Comparison of ENCODE assay signal across 20 cellular contexts in genomic region chr4:102696763-102697162, GRCh38.
"Had no signal": no experiment of that assay in that cellular context is flagged by ENCODE, and none has a peak within 500 bp of the region (broad histone marks: within the 10 kb centered on the region; RNA-seq: fewer than 3 reads in every experiment).

No MANE protein-coding gene starts in this region.

- ATAC-seq: naive thymus-derived CD4-positive, alpha-beta T cell; WTC11 had no signal

- DNase-seq: activated CD4-positive, alpha-beta memory T cell treated with anti-CD3 and anti-CD28 coated beads, Interleukin-2, amount 10 ng/mL, durations not matched to agents 7 days and 5 days; activated CD4-positive, alpha-beta T cell treated with anti-CD3 and anti-CD28 coated beads for 4 hours; activated gamma-delta T cell treated with Interleukin-2 at 50 U/mL for 16 hours; activated naive CD8-positive, alpha-beta T cell treated with anti-CD3 and anti-CD28 coated beads for 36 hours; activated T-cell treated with anti-CD3 and anti-CD28 coated beads, Interleukin-2, amount 50 U/mL, for 48 hours; cortex of kidney; effector CD4-positive, alpha-beta T cell; glutamatergic neuron; immature natural killer cell; lower lobe of right lung; naive thymus-derived CD4-positive, alpha-beta T cell; stimulated activated CD4-positive, alpha-beta T cell treated with anti-CD3 and anti-CD28 coated beads, Interleukin-4, amount 100 ng/mL, for 4 hours; stimulated activated CD8-positive, alpha-beta memory T cell treated with anti-CD3 and anti-CD28 coated beads, Interleukin-4, amount 100 ng/mL, for 48 hours; stimulated activated naive CD4-positive, alpha-beta T cell treated with Interleukin-2 at 50 U/mL for 16 hours; substantia nigra; SW 1271 had no signal

- H3K36me3 ChIP-seq: lower lobe of right lung, vagina had no signal

- H3K4me2 ChIP-seq: smooth muscle cell had no signal

- H3K9me3 ChIP-seq: lower lobe of right lung, tibial nerve, vagina had no signal

- H3K27me3 ChIP-seq: tibial nerve, vagina had no signal

- H3K4me3 ChIP-seq: lower lobe of right lung, smooth muscle cell, tibial nerve, vagina had no signal

- H3K4me1 ChIP-seq: tibial nerve, vagina had no signal

- H3K27ac ChIP-seq: lower lobe of right lung, tibial nerve, vagina had no signal
